24 cellular contexts compared by ENCODE assay signal in genomic region chr2:6724572-6725140, GRCh38.
DNase-seq lines count a peak whose midpoint lies in the region; ATAC-seq, FAIRE-seq and TF ChIP-seq lines count a peak whose summit lies in the region.
"Had no signal": no experiment of that assay in that cellular context is flagged by ENCODE, and none has a peak within 500 bp of the region (broad histone marks: within the 10 kb centered on the region; RNA-seq: fewer than 3 reads in every experiment).

No MANE protein-coding gene starts in this region.

- H3K4me1 ChIP-seq in HepG2 (ENCODE audit: insufficient read depth, low read length) (no peaks in the 10 kb centered on the region), right lobe of liver (no peaks in the 10 kb centered on the region), K562 (replicated peaks in 1 of 2; ENCODE audit: control insufficient read depth in 2 of 2, insufficient read depth in 2 of 2, low read length in 2 of 2) (no peaks in the 10 kb centered on the region), lower lobe of right lung (no peaks in the 10 kb centered on the region), upper lobe of right lung (no peaks in the 10 kb centered on the region), gastroesophageal sphincter (no peaks in the 10 kb centered on the region)
- H3K4me1 ChIP-seq: Peyer's patch had no signal

- H3K27me3 ChIP-seq in HepG2 (ENCODE audit: control insufficient read depth in 1 of 2, insufficient read depth in 2 of 2, low read length in 2 of 2) (no peaks in the 10 kb centered on the region), right lobe of liver (no peaks in the 10 kb centered on the region), K562 (ENCODE audit: control insufficient read depth in 2 of 2, insufficient read depth in 2 of 2, low read length in 2 of 2) (no peaks in the 10 kb centered on the region), lower lobe of right lung (ENCODE audit: low read depth) (no peaks in the 10 kb centered on the region), upper lobe of right lung (no peaks in the 10 kb centered on the region), gastroesophageal sphincter (no peaks in the 10 kb centered on the region)
- H3K27me3 ChIP-seq: MG63, Peyer's patch had no signal

- BruUV-seq in HepG2 (replicated peaks; lab: Mats Ljungman, UMichigan) (no TSS peak), K562 (replicated peaks; lab: Mats Ljungman, UMichigan) (no TSS peak)

- FAIRE-seq in HepG2 (lab: Jason Lieb, UNC) (no peak), K562 (lab: Jason Lieb, UNC) (no peak)
- FAIRE-seq: A204.1, GM12891 had no signal

- TF ChIP-seq CTCF in HepG2 (CRISPR knock-in tag; IDR thresholded peaks at IDR 0.05) (no peak), right lobe of liver (IDR thresholded peaks at IDR 0.05) (no peak), K562 (IDR thresholded peaks at IDR 0.05 in 2 of 3, conservative IDR thresholded peaks at IDR 0.05 in 1 of 3; ENCODE audit: insufficient read depth in 2 of 3, low read depth in 1 of 3, low read length in 3 of 3) (no peak), lower lobe of right lung (IDR thresholded peaks at IDR 0.05) (no peak), upper lobe of right lung (IDR thresholded peaks at IDR 0.05) (no peak), gastroesophageal sphincter (IDR thresholded peaks at IDR 0.05) (no peak)

- no peak overlapping the region for H2AFZ ChIP-seq in HepG2 (ENCODE audit: low read length)
- no peak overlapping the region for H2AFZ ChIP-seq in K562 (ENCODE audit: low read depth, low read length)

- DNase-seq in HepG2 (ENCODE audit: low spot score) (no peak), right lobe of liver (no peak), K562 (ENCODE audit: extremely low read depth in 1 of 4, low spot score in 3 of 4) (no peak), lower lobe of right lung (no peak), upper lobe of right lung (no peak), NCI-H1105 treated with DMSO at 0.1 percent for 48 hours (lab: John Stamatoyannopoulos, UW) (no peak), iPS-NIHi11 (ENCODE audit: low spot score) (no peak)
- DNase-seq: C1 segment of cervical spinal cord; CD4-positive, alpha-beta memory T cell; DMS79; GF-D8; GOT3; HCEC 1CT; KBM-7; MG63; NCI-H187; NCI-H2171; OCI-M1; Peyer's patch; SIG-M5 had no signal

- H3K9me3 ChIP-seq in HepG2 (ENCODE audit: low read length) (no peaks in the 10 kb centered on the region), right lobe of liver (no peaks in the 10 kb centered on the region), K562 (replicated peaks; ENCODE audit: control insufficient read depth, insufficient read depth, low read depth, low read length) (no peaks in the 10 kb centered on the region), lower lobe of right lung (no peaks in the 10 kb centered on the region), upper lobe of right lung (no peaks in the 10 kb centered on the region), gastroesophageal sphincter (no peaks in the 10 kb centered on the region)
- H3K9me3 ChIP-seq: MG63, Peyer's patch had no signal

- no peak for TF ChIP-seq EP300 in HepG2 (IDR thresholded peaks at IDR 0.05; ENCODE audit: low read depth in 2 of 2, low read length in 2 of 2)
- TF ChIP-seq EP300 in HepG2 (CRISPR knock-in tag; IDR thresholded peaks at IDR 0.05; ENCODE audit: borderline replicate concordance) = no peak
- TF ChIP-seq EP300 in K562 (IDR thresholded peaks at IDR 0.05; ENCODE audit: low read length) = no peak
- TF ChIP-seq EP300 in gastroesophageal sphincter (IDR thresholded peaks at IDR 0.05) = no peak

- no peaks in the 10 kb centered on the region for H3K9me1 ChIP-seq in K562 (ENCODE audit: control insufficient read depth, insufficient read depth, low read length)

- no peak overlapping the region for H3K27ac ChIP-seq in HepG2 (ENCODE audit: extremely low read length, insufficient read depth, low read length)
- no peak overlapping the region for H3K27ac ChIP-seq in right lobe of liver
- H3K27ac ChIP-seq in K562 (ENCODE audit: extremely low read depth, low read depth, low read length) = no peak overlapping the region
- H3K27ac ChIP-seq in lower lobe of right lung = no peak overlapping the region
- H3K27ac ChIP-seq in upper lobe of right lung = no peak overlapping the region
- H3K27ac ChIP-seq in gastroesophageal sphincter = no peak overlapping the region
- H3K27ac ChIP-seq: Peyer's patch, SK-N-MC had no signal

- no peaks in the 10 kb centered on the region for H3K79me2 ChIP-seq in HepG2 (ENCODE audit: insufficient read depth, low read length)
- no peaks in the 10 kb centered on the region for H3K79me2 ChIP-seq in K562 (ENCODE audit: control insufficient read depth, insufficient read depth, low read length)

- ATAC-seq in HepG2 = no peak
- ATAC-seq in right lobe of liver = no peak
- ATAC-seq in K562 = no peak
- ATAC-seq in lower lobe of right lung = peak; percentile 30 to 83
- peak; percentile 26 for ATAC-seq in upper lobe of right lung
- ATAC-seq in gastroesophageal sphincter = no peak

- in situ Hi-C loops in HepG2 (cut with HindIII; ENCODE audit: extremely low pct_ligation_motif_present, low pct_unique_long_range_greater_than_20kb) = no loop called here
- in situ Hi-C loops in K562 (cut with MboI) = no loop called here

- intact Hi-C loops in HepG2 (cut with micrococcal nuclease; ENCODE audit: unreplicated experiment) (no loop called here), right lobe of liver (cut with DNase I) (no loop called here), K562 (cut with micrococcal nuclease) (no loop called here), lower lobe of right lung (cut with DNase I) (no loop called here), upper lobe of right lung (cut with DNase I) (no loop called here)

- POLR2A ChIA-PET in HepG2 (lab: Yijun Ruan, JAX) = no interaction called here
- POLR2A ChIA-PET in K562 (lab: Yijun Ruan, JAX) = no interaction called here

- TF ChIP-seq RAD21 in HepG2 (CRISPR knock-in tag; IDR thresholded peaks at IDR 0.05) (no peak), K562 (CRISPR knock-in tag; conservative IDR thresholded peaks at IDR 0.05 in 1 of 2, IDR thresholded peaks at IDR 0.05 in 1 of 2) (no peak)

- TF ChIP-seq POLR2A in HepG2 (IDR thresholded peaks at IDR 0.05; ENCODE audit: insufficient read depth in 1 of 2, low read depth in 2 of 2, low read length in 2 of 2) (no peak), right lobe of liver (IDR thresholded peaks at IDR 0.05) (no peak), K562 (conservative IDR thresholded peaks at IDR 0.05) (no peak), gastroesophageal sphincter (IDR thresholded peaks at IDR 0.05) (no peak)

- H3K9ac ChIP-seq in HepG2 (ENCODE audit: insufficient read depth, low read depth, low read length) = no peak overlapping the region
- H3K9ac ChIP-seq in K562 (ENCODE audit: insufficient read depth in 1 of 2, low read depth in 2 of 2, low read length in 2 of 2) = no peak overlapping the region

- CTCF ChIA-PET in HepG2 (lab: Yijun Ruan, JAX; ENCODE audit: low intra/inter-chr PET ratio, low total read pairs) = no interaction called here
- CTCF ChIA-PET in K562 (lab: Yijun Ruan, JAX; ENCODE audit: low intra/inter-chr PET ratio) = no interaction called here

- H4K20me1 ChIP-seq in HepG2 (ENCODE audit: insufficient read depth, low read length) = no peaks in the 10 kb centered on the region
- no peaks in the 10 kb centered on the region for H4K20me1 ChIP-seq in K562 (replicated peaks; ENCODE audit: control insufficient read depth, insufficient read depth, low read length)

- H3K4me2 ChIP-seq in HepG2 (ENCODE audit: low read depth, low read length) = no peak overlapping the region
- H3K4me2 ChIP-seq in K562 (ENCODE audit: insufficient read depth, low read length) = no peak overlapping the region

- H3K4me3 ChIP-seq in HepG2 (replicated peaks in 1 of 3; ENCODE audit: insufficient read depth in 1 of 3, low read depth in 2 of 3, low read length in 3 of 3) (no peak overlapping the region), right lobe of liver (no peak overlapping the region), K562 (no peak overlapping the region), lower lobe of right lung (no peak overlapping the region), upper lobe of right lung (no peak overlapping the region), gastroesophageal sphincter (no peak overlapping the region)
- H3K4me3 ChIP-seq: MG63, Peyer's patch, SK-N-MC had no signal

- WGBS in HepG2 (ENCODE audit: low lambda C conversion rate) = 2% methylated on average over 4 of the region's 4 CpGs
- WGBS in right lobe of liver (ENCODE audit: insufficient coverage, low coverage, low lambda C conversion rate, missing lambda C conversion rate) = 41% methylated on average over 4 of the region's 4 CpGs
- 0% methylated on average over 4 of the region's 4 CpGs for WGBS in K562 (ENCODE audit: insufficient coverage, low coverage, missing lambda C conversion rate)
- WGBS in gastroesophageal sphincter (ENCODE audit: low coverage in 1 of 2), 2 donors = 26 to 37% methylated on average over 3 to 4 of the region's 4 CpGs

- H3K36me3 ChIP-seq in HepG2 (replicated peaks in 1 of 2; ENCODE audit: control insufficient read depth in 1 of 2, insufficient read depth in 2 of 2, low read length in 2 of 2) (no peaks in the 10 kb centered on the region), right lobe of liver (no peaks in the 10 kb centered on the region), K562 (ENCODE audit: control insufficient read depth, insufficient read depth, low read length) (no peaks in the 10 kb centered on the region), lower lobe of right lung (no peaks in the 10 kb centered on the region), upper lobe of right lung (no peaks in the 10 kb centered on the region), gastroesophageal sphincter (no peaks in the 10 kb centered on the region)
- H3K36me3 ChIP-seq: MG63, Peyer's patch had no signal

TF ChIP-seq in HepG2, 621 proteins besides CTCF, POLR2A, EP300 and RAD21:
- TF ChIP-seq MAFK (conservative IDR thresholded peaks at IDR 0.05 in 1 of 2, IDR thresholded peaks at IDR 0.05 in 1 of 2; ENCODE audit: low read length in 2 of 2) = peak; percentile 96 to 98
- TF ChIP-seq CBX5 (CRISPR knock-in tag; IDR thresholded peaks at IDR 0.05; ENCODE audit: borderline replicate concordance) = no peak
- peak; percentile 98 for TF ChIP-seq MAFF (IDR thresholded peaks at IDR 0.05; ENCODE audit: low read depth, low read length)

TF ChIP-seq in K562, 482 proteins besides CTCF, POLR2A, EP300 and RAD21 (continues in another document):
- TF ChIP-seq ZBTB7A (IDR thresholded peaks at IDR 0.05; ENCODE audit: borderline replicate concordance, control insufficient read depth, low read depth, low read length) (no peak), ZNF561 (CRISPR knock-in tag; conservative IDR thresholded peaks at IDR 0.05) (no peak), MAFG (tag; conservative IDR thresholded peaks at IDR 0.05) (peak; percentile 63), C11orf30 (IDR thresholded peaks at IDR 0.05; ENCODE audit: low read depth) (peak; percentile 46; the same call in 1 of the 2 replicates), ZNF316 (IDR thresholded peaks at IDR 0.05) (peak; percentile 70), MAFK (IDR thresholded peaks at IDR 0.05; ENCODE audit: low read length) (peak; percentile 64), MED1 (CRISPR knock-in tag; IDR thresholded peaks at IDR 0.05; ENCODE audit: borderline replicate concordance) (no peak), NBN (IDR thresholded peaks at IDR 0.05; ENCODE audit: low read depth) (no peak), KAT2B (IDR thresholded peaks at IDR 0.05; ENCODE audit: low read depth, low read length) (no peak)

Comparison
In these comparisons a context has a peak if more than half of its experiments do, and no peak if none do; other contexts are left out.
1. ATAC-seq: peak in lower lobe of right lung (2 of 2) and upper lobe of right lung (single experiment); none in HepG2 (single experiment), right lobe of liver (0 of 4), K562 (single experiment) and gastroesophageal sphincter (single experiment).
2. Of the 241 proteins assayed by ChIP-seq in both HepG2 and K562: peak only in HepG2: none; only in K562: MAFG; in both: MAFF and MAFK; in neither: 238.